In the genomic region with DNA sequence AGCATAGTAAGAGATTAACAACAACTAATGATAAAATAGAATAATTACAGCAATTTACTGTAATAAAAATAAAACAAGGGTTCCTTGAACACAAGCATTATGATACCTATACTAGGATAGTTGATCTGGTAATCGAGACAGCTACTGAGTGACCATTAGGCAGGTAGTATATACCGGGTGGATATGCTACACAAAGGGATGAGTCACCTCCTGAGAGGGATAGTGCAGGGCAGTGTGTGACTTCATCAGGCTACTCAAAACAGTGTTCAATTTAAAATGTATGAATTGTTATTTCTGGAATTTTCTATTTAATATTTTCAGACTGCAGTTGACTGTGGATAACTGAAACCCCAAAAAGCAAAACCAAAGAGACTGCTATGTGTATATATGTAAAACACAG, we compare ENCODE assay signal across 18 cellular contexts.
"Had no signal": no experiment of that assay in that cellular context is flagged by ENCODE, and none has a peak within 500 bp of the region (broad histone marks: within the 10 kb centered on the region; RNA-seq: fewer than 3 reads in every experiment).

No MANE protein-coding gene starts in this region.

- H3K36me3 ChIP-seq: cardiac muscle cell had no signal

- H3K27me3 ChIP-seq: cardiac muscle cell had no signal

- H3K27ac ChIP-seq: cardiac muscle cell had no signal

- ATAC-seq: activated T-cell treated with anti-CD3 and anti-CD28 coated beads, Interleukin-2, amount 50 U/mL, for 4 hours had no signal

- DNase-seq: activated B cell treated with CpG ODN at 0.5 μM for 24 hours; activated CD4-positive, alpha-beta memory T cell treated with anti-CD3 and anti-CD28 coated beads for 36 hours; activated CD4-positive, alpha-beta T cell treated with anti-CD3 and anti-CD28 coated beads for 1 hour; activated CD4-positive, alpha-beta T cell treated with anti-CD3 and anti-CD28 coated beads, Interleukin-2, amount 10 ng/mL, durations not matched to agents 7 days and 5 days; activated CD8-positive, alpha-beta memory T cell treated with anti-CD3 and anti-CD28 coated beads for 24 hours; activated effector memory CD4-positive, alpha-beta T cell treated with anti-CD3 and anti-CD28 coated beads, Interleukin-2, amount 50 U/mL, for 16 hours; activated naive CD4-positive, alpha-beta T cell treated with anti-CD3 and anti-CD28 coated beads for 36 hours; activated T-cell treated with anti-CD3 and anti-CD28 coated beads, Interleukin-2, amount 50 U/mL, for 4 hours; amygdala; Kasumi-1; NCI-H1105 treated with DMSO at 0.1 percent for 48 hours; NCI-H146; NCI-H187 treated with DMSO at 0.1 percent for 48 hours; NCI-H2081 treated with DMSO at 0.1 percent for 48 hours; NCI-H446; NCI-H524; SHP77 treated with DMSO at 0.1 percent for 48 hours had no signal

- H3K4me3 ChIP-seq: cardiac muscle cell had no signal
